Comparison of ENCODE assay signal across 8 cellular contexts in the genomic region with DNA sequence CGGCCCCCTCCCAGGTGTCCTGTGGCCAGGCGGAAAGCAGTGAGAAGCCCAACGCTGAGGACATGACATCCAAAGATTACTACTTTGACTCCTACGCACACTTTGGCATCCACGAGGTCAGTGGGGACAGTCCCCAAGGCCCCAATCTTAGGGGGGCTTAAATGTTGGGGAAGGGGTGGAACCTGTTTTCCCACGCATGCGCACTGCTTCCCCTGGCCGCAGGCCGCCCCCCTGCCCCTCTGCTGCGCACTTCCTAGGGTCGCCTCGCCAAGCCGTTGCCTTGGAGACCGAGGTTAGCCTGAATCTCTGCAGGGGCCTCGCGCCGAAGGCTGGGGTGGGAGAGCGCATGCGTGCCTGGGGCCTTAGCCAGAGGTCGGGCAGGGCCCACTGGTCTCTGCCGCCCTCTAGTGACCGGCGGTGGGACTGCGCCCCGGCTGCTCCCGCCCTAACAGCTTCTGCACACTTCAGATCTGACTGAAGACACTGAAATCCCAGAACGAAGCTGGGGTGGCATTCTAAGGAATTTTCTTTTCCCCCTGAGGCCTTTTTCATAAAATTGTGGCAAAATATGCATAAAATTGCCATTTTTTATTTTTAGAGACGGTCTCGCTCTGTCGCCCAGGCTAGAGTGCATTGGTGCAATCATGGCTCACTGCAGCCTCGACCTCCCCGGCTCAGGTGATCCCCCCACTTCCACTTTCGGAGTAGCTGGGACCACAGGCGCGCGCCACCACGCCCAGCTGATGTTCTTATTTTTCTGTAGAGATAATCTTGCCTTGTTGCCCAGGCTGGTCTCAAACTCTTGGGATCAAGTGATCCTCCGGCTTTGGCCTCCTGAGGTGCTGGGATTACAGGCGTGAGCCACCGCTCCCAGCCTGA.
DNase-seq lines count a peak whose midpoint lies in the region; ATAC-seq and TF ChIP-seq lines count a peak whose summit lies in the region.

No MANE protein-coding gene starts in this region.

- no peak for ATAC-seq in central memory CD8-positive, alpha-beta T cell (replicated peaks; ENCODE audit: extremely low read depth, poor library complexity, severe bottlenecking)
- ATAC-seq in HG02571 (IDR thresholded peaks at IDR 0.05; ENCODE audit: unreplicated experiment): no peak

- no peak overlapping the region; the same call in 1 of the 2 replicates for H3K4me3 ChIP-seq in AG04449 (ENCODE audit: low read depth, low read length)

- peak overlapping the region; percentile 31 for H3K4me3 Mint-ChIP-seq in central memory CD8-positive, alpha-beta T cell

- DNase-seq in AG04449 (ENCODE audit: low read depth, low spot score): no peak
- DNase-seq in GOT3 (lab: John Stamatoyannopoulos, UW): peak; percentile 48
- DNase-seq in NCI-H446 (lab: John Stamatoyannopoulos, UW): peak; percentile 82 to 94
- DNase-seq in activated CD4-positive, alpha-beta T cell treated with anti-CD3 and anti-CD28 coated beads for 24 hours (ENCODE audit: low read depth in 2 of 2): peak; percentile 96 to 97
- peak; percentile 87 to 98 for DNase-seq in central memory CD8-positive, alpha-beta T cell (ENCODE audit: low spot score in 2 of 2)
- peak; percentile 85 for DNase-seq in kidney tubule cell (ENCODE audit: low spot score)
- DNase-seq in stimulated activated CD4-positive, alpha-beta T cell treated with anti-CD3 and anti-CD28 coated beads, Interleukin-1b, Interleukin-23, amount 100 ng/mL, for 24 hours (ENCODE audit: low read depth in 4 of 4, low spot score in 1 of 4): peak; percentile 91 to 99 (median 94)

- H3K9me3 Mint-ChIP-seq in central memory CD8-positive, alpha-beta T cell: no peaks in the 10 kb centered on the region

- peaks cover 41% of the 10 kb centered on the region for H3K36me3 Mint-ChIP-seq in central memory CD8-positive, alpha-beta T cell (ENCODE audit: insufficient read depth)

- no peaks in the 10 kb centered on the region for H3K27me3 Mint-ChIP-seq in central memory CD8-positive, alpha-beta T cell

- peak overlapping the region; percentile 99 for H3K27ac Mint-ChIP-seq in central memory CD8-positive, alpha-beta T cell (ENCODE audit: low read depth)

- CTCF ChIA-PET in AG04449 (lab: Yijun Ruan, JAX): interaction anchor here (0.6 to 2.4 kb wide), 36 partner anchors 8 to 454 kb away, joined by 3 to 27 read pairs (median 4); a partner anchor contains a TSS

- POLR2A ChIA-PET in AG04449 (lab: Yijun Ruan, JAX): no interaction called here

- TF ChIP-seq CTCF in AG04449 (IDR thresholded peaks at IDR 0.05; ENCODE audit: insufficient read depth, low read length, missing control alignments): peak; percentile 98

- H3K4me1 Mint-ChIP-seq in central memory CD8-positive, alpha-beta T cell: peaks cover 45% of the 10 kb centered on the region
